In genomic region chr11:44826922-44827643, GRCh38 we compare ENCODE assay signal across 24 cellular contexts.
A peak's percentile ranks its signal among the peaks of the same experiment; 100 is the strongest.
DNase-seq lines count a peak whose midpoint lies in the region; ATAC-seq and TF ChIP-seq lines count a peak whose summit lies in the region.
"Had no signal": no experiment of that assay in that cellular context is flagged by ENCODE, and none has a peak within 500 bp of the region (broad histone marks: within the 10 kb centered on the region; RNA-seq: fewer than 3 reads in every experiment).

No MANE protein-coding gene starts in this region.

- no peak for TF ChIP-seq POLR2A in adrenal gland (IDR thresholded peaks at IDR 0.05)

- no peak for ATAC-seq in CD8-positive, alpha-beta T cell
- ATAC-seq: HCT116, PC-3 had no signal

- POLR2A ChIA-PET in CD8-positive, alpha-beta T cell (lab: Charles Lee) = no interaction called here

- H2AFZ ChIP-seq in neural progenitor cell (replicated peaks) = no peak overlapping the region

- WGBS in adrenal gland, 4 donors = 46 to 79% (median 67%) methylated on average over 7 of the region's 7 CpGs

- in situ Hi-C loops in ACHN (cut with HindIII; ENCODE audit: low pct_ligation_motif_present, low pct_unique_long_range_greater_than_20kb, low sequenced_read_pairs) = no loop called here

- H4K20me1 ChIP-seq in neural progenitor cell (ENCODE audit: low read depth) = peaks cover 68% of the 10 kb centered on the region

- H3K4me3 Mint-ChIP-seq in endothelial cell (ENCODE audit: unreplicated experiment) = no peak overlapping the region
- no peak overlapping the region for H3K4me3 Mint-ChIP-seq in neural progenitor cell
- no peak overlapping the region for H3K4me3 Mint-ChIP-seq in CD8-positive, alpha-beta T cell
- H3K4me3 Mint-ChIP-seq: CD14-positive monocyte had no signal

- H3K9me3 ChIP-seq in adrenal gland (replicated peaks in 1 of 3) (no peaks in the 10 kb centered on the region), neural progenitor cell (ENCODE audit: low read depth) (no peaks in the 10 kb centered on the region), stomach smooth muscle (ENCODE audit: control insufficient read depth in 2 of 2, low read length in 2 of 2) (no peaks in the 10 kb centered on the region)
- H3K9me3 ChIP-seq in CD8-positive, alpha-beta T cell (ENCODE audit: low read length) = no peaks in the 10 kb centered on the region
- H3K9me3 ChIP-seq: BE2C, MG63 had no signal

- H3K27ac Mint-ChIP-seq in endothelial cell (ENCODE audit: unreplicated experiment) = peak overlapping the region; percentile 99
- H3K27ac Mint-ChIP-seq in neural progenitor cell = peak overlapping the region; percentile 100
- H3K27ac Mint-ChIP-seq in CD8-positive, alpha-beta T cell = no peak overlapping the region

- DNase-seq in adrenal gland (peak in 6 of 7 donors; percentile 41 to 76 (median 60)), endothelial cell (ENCODE audit: low spot score) (no peak), neural progenitor cell (ENCODE audit: low spot score) (no peak), DMS53 treated with DMSO at 0.1 percent for 48 hours (lab: John Stamatoyannopoulos, UW; ENCODE audit: unreplicated experiment) (no peak), ACHN (no peak)
- DNase-seq in CD8-positive, alpha-beta T cell = no peak
- DNase-seq: BE2C; Calu3; DMS153; IMR-90; KG1; MG63; NCI-H1105 treated with DMSO at 0.1 percent for 48 hours; NCI-H146; NCI-H2029 treated with DMSO at 0.1 percent for 48 hours; NCI-H446 treated with DMSO at 0.1 percent for 48 hours; NCI-H526; NCI-H82; NK-92 treated with Interleukin-12 subunit alpha and Interleukin-12 subunit beta, amount 100 ng/mL, for 24 hours; PC-3 had no signal

- H3K27ac ChIP-seq in adrenal gland (peak overlapping the region in 3 of 5 donors; percentile 14 to 57 (median 45)), neural progenitor cell (no peak overlapping the region), stomach smooth muscle (ENCODE audit: low read length) (peak overlapping the region; percentile 70)
- no peak overlapping the region for H3K27ac ChIP-seq in CD8-positive, alpha-beta T cell (ENCODE audit: low read depth, low read length)
- H3K27ac ChIP-seq: SJSA1 had no signal

- H3F3A ChIP-seq in neural progenitor cell (ENCODE audit: low read depth) = peaks cover 34% of the 10 kb centered on the region

- no peak overlapping the region for H3K9ac ChIP-seq in neural progenitor cell
- H3K9ac ChIP-seq in stomach smooth muscle (ENCODE audit: low read length in 2 of 2) = no peak overlapping the region

- H3K4me1 ChIP-seq in adrenal gland (replicated peaks in 1 of 2) (peaks cover 7 to 16% of the 10 kb centered on the region in 2 donors), neural progenitor cell (peaks cover 41% of the 10 kb centered on the region), stomach smooth muscle (ENCODE audit: control insufficient read depth, insufficient read depth, low read length) (peaks cover 37% of the 10 kb centered on the region)
- no peaks in the 10 kb centered on the region for H3K4me1 ChIP-seq in CD8-positive, alpha-beta T cell (ENCODE audit: insufficient read depth, low read length)
- H3K4me1 ChIP-seq: BE2C had no signal

- H3K4me3 ChIP-seq in adrenal gland (no peak overlapping the region), neural progenitor cell (no peak overlapping the region), stomach smooth muscle (ENCODE audit: low read length in 2 of 2) (no peak overlapping the region)
- H3K4me3 ChIP-seq in CD8-positive, alpha-beta T cell (ENCODE audit: low read depth, low read length) = no peak overlapping the region
- H3K4me3 ChIP-seq: MG63, SJSA1 had no signal

- no peaks in the 10 kb centered on the region for H3K27me3 ChIP-seq in adrenal gland
- H3K27me3 ChIP-seq in neural progenitor cell = peaks cover 59% of the 10 kb centered on the region
- H3K27me3 ChIP-seq in stomach smooth muscle (ENCODE audit: control insufficient read depth in 1 of 2, insufficient read depth in 2 of 2, low read length in 2 of 2) = no peaks in the 10 kb centered on the region
- no peaks in the 10 kb centered on the region for H3K27me3 ChIP-seq in CD8-positive, alpha-beta T cell (ENCODE audit: insufficient read depth, low read length)
- H3K27me3 ChIP-seq: BE2C, MG63, SJSA1 had no signal

- H3K79me2 ChIP-seq in neural progenitor cell (ENCODE audit: low read depth) = peaks cover 7% of the 10 kb centered on the region

- H3K9me3 Mint-ChIP-seq in endothelial cell (ENCODE audit: unreplicated experiment) (no peaks in the 10 kb centered on the region), neural progenitor cell (no peaks in the 10 kb centered on the region)
- H3K9me3 Mint-ChIP-seq in CD8-positive, alpha-beta T cell = no peaks in the 10 kb centered on the region

- H3K36me3 ChIP-seq in adrenal gland (replicated peaks in 1 of 2) (no peaks in the 10 kb centered on the region), neural progenitor cell (no peaks in the 10 kb centered on the region), stomach smooth muscle (ENCODE audit: control insufficient read depth in 2 of 2, insufficient read depth in 2 of 2, low read length in 2 of 2) (no peaks in the 10 kb centered on the region)
- no peaks in the 10 kb centered on the region for H3K36me3 ChIP-seq in CD8-positive, alpha-beta T cell (ENCODE audit: insufficient read depth, low read length)
- H3K36me3 ChIP-seq: BE2C, MG63, SJSA1 had no signal

- H3K4me2 ChIP-seq in neural progenitor cell = no peak overlapping the region

- CTCF ChIA-PET in CD8-positive, alpha-beta T cell (lab: Charles Lee) = no interaction called here

- TF ChIP-seq CTCF in adrenal gland (IDR thresholded peaks at IDR 0.05) (no peak), endothelial cell (IDR thresholded peaks at IDR 0.05; ENCODE audit: unreplicated experiment) (no peak), neural progenitor cell (IDR thresholded peaks at IDR 0.05) (no peak)
- no peak for TF ChIP-seq CTCF in CD8-positive, alpha-beta T cell (IDR thresholded peaks at IDR 0.05)

- peaks cover 52% of the 10 kb centered on the region for H3K36me3 Mint-ChIP-seq in endothelial cell (ENCODE audit: low read depth, unreplicated experiment)
- peaks cover 8% of the 10 kb centered on the region for H3K36me3 Mint-ChIP-seq in neural progenitor cell
- no peaks in the 10 kb centered on the region for H3K36me3 Mint-ChIP-seq in CD8-positive, alpha-beta T cell
- H3K36me3 Mint-ChIP-seq: CD14-positive monocyte had no signal

- H3K27me3 Mint-ChIP-seq in endothelial cell (ENCODE audit: unreplicated experiment) = peaks cover 30% of the 10 kb centered on the region
- H3K27me3 Mint-ChIP-seq in neural progenitor cell (ENCODE audit: insufficient read depth, low read depth) = peaks cover 4% of the 10 kb centered on the region
- no peaks in the 10 kb centered on the region for H3K27me3 Mint-ChIP-seq in CD8-positive, alpha-beta T cell (ENCODE audit: low read depth)

- intact Hi-C loops in adrenal gland (cut with DNase I) = no loop called here
- intact Hi-C loops in CD8-positive, alpha-beta T cell (cut with DNase I, micrococcal nuclease) = loop anchor here in 1 of 2 experiments (5.0 kb wide), 1 partner anchor 85 kb away; no protein-coding TSS in a partner anchor

- peaks cover 91% of the 10 kb centered on the region for H3K4me1 Mint-ChIP-seq in endothelial cell (ENCODE audit: unreplicated experiment)
- H3K4me1 Mint-ChIP-seq in neural progenitor cell = peaks cover 65% of the 10 kb centered on the region
- no peaks in the 10 kb centered on the region for H3K4me1 Mint-ChIP-seq in CD8-positive, alpha-beta T cell (ENCODE audit: low read depth)

Comparison
In these comparisons a context has a peak if more than half of its experiments do, and no peak if none do; other contexts are left out.
1. DNase-seq: peak in adrenal gland (6 of 7); none in endothelial cell (single experiment), neural progenitor cell (single experiment), DMS53 treated with DMSO at 0.1 percent for 48 hours (single experiment), CD8-positive, alpha-beta T cell (0 of 7) and ACHN (single experiment).
2. H3K27ac ChIP-seq: peak in adrenal gland (3 of 5) and stomach smooth muscle (single experiment); none in neural progenitor cell (single experiment) and CD8-positive, alpha-beta T cell (single experiment).